ENCODE assay signal across 1 cellular context in the genomic region with DNA sequence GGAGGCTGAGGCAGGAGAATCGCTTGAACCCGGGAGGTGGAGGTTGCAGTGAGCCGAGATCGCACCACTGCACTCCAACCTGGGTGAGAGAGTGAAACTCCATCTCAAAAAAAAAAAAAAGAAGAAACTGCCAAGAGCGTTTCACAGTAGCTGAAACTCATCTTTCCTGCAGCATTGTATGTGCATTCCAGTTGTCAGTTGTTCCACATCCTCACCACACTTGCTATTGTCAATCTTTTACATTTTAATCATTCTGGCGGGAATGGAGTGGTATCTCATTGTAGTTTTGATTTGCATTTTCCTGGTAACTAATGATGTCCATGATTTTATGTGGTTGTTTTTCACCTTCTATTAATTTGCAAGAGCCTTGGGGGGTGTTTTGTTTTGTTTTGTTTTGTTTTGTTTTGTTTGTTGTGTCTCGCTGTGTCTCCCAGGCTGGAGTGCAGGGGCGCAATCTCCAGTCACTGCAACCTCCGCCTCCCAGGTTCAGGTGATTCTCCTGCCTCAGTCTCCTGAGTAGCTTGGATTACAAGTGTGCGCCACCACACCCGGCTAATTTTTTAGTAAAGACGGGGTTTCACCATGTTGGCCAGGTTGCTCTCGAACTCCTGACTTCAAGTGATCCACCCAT.
TF ChIP-seq lines count a peak whose summit lies in the region.

No MANE protein-coding gene starts in this region.

TF ChIP-seq in K562, 482 proteins besides CTCF, POLR2A, EP300 and RAD21:
- TF ChIP-seq ZNF764 (CRISPR knock-in tag; IDR thresholded peaks at IDR 0.05; ENCODE audit: low read depth) (0 out of 2 replicates have a peak, but pooled peaks have one; percentile 50), ZNF384 (IDR thresholded peaks at IDR 0.05; ENCODE audit: low read depth, low read length) (0 out of 2 replicates have a peak, but pooled peaks have one; percentile 28), ZNF174 (CRISPR knock-in tag; IDR thresholded peaks at IDR 0.05) (no peak), POLR3A (IDR thresholded peaks at IDR 0.05; ENCODE audit: borderline replicate concordance, extremely low read depth, insufficient read depth, insufficient read length) (no peak), GATAD2A (IDR thresholded peaks at IDR 0.05) (no peak), ZBTB26 (CRISPR knock-in tag; IDR thresholded peaks at IDR 0.05) (0 out of 2 replicates have a peak, but pooled peaks have one; percentile 75), ELF4 (CRISPR knock-in tag; IDR thresholded peaks at IDR 0.05) (0 out of 2 replicates have a peak, but pooled peaks have one; percentile 14), OTX1 (CRISPR knock-in tag; IDR thresholded peaks at IDR 0.05) (0 out of 2 replicates have a peak, but pooled peaks have one; percentile 46), SIN3B (IDR thresholded peaks at IDR 0.05; ENCODE audit: low read depth) (no peak)
- TF ChIP-seq, protein P1, sequence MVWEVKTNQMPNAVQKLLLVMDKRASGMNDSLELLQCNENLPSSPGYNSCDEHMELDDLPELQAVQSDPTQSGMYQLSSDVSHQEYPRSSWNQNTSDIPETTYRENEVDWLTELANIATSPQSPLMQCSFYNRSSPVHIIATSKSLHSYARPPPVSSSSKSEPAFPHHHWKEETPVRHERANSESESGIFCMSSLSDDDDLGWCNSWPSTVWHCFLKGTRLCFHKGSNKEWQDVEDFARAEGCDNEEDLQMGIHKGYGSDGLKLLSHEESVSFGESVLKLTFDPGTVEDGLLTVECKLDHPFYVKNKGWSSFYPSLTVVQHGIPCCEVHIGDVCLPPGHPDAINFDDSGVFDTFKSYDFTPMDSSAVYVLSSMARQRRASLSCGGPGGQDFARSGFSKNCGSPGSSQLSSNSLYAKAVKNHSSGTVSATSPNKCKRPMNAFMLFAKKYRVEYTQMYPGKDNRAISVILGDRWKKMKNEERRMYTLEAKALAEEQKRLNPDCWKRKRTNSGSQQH (CRISPR knock-in tag; IDR thresholded peaks at IDR 0.05), result 0 out of 2 replicates have a peak, but pooled peaks have one; percentile 45
- TF ChIP-seq, protein P2, sequence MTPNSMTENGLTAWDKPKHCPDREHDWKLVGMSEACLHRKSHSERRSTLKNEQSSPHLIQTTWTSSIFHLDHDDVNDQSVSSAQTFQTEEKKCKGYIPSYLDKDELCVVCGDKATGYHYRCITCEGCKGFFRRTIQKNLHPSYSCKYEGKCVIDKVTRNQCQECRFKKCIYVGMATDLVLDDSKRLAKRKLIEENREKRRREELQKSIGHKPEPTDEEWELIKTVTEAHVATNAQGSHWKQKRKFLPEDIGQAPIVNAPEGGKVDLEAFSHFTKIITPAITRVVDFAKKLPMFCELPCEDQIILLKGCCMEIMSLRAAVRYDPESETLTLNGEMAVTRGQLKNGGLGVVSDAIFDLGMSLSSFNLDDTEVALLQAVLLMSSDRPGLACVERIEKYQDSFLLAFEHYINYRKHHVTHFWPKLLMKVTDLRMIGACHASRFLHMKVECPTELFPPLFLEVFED (CRISPR knock-in tag; conservative IDR thresholded peaks at IDR 0.05), result 0 out of 2 replicates have a peak, but pooled peaks have one; percentile 14
